Comparison of ENCODE assay signal across 16 cellular contexts in genomic region chr15:90588427-90588826, GRCh38. TPM values are rescaled to one million over a fixed set of nuclear protein-coding genes. Genes with fewer than 3 reads are reported as not detected.
DNase-seq lines count a peak whose midpoint lies in the region; FAIRE-seq and TF ChIP-seq lines count a peak whose summit lies in the region.
"Had no signal": no experiment of that assay in that cellular context is flagged by ENCODE, and none has a peak within 500 bp of the region (broad histone marks: within the 10 kb centered on the region; RNA-seq: fewer than 3 reads in every experiment).

No MANE protein-coding gene starts in this region.

- intact Hi-C loops in activated naive CD4-positive, alpha-beta T cell treated with anti-CD3 and anti-CD28 coated beads for 36 hours (cut with micrococcal nuclease): no loop called here
- intact Hi-C loops in OCI-LY7 (cut with micrococcal nuclease; ENCODE audit: unreplicated experiment): no loop called here

- H3K27me3 Mint-ChIP-seq in activated naive CD4-positive, alpha-beta T cell treated with anti-CD3 and anti-CD28 coated beads for 36 hours (ENCODE audit: low read depth): no peaks in the 10 kb centered on the region
- H3K27me3 Mint-ChIP-seq: activated B cell treated with CpG ODN at 0.5 μM for 24 hours had no signal

- H3K36me3 ChIP-seq in H1 (ENCODE audit: control insufficient read depth in 2 of 4, insufficient read depth in 4 of 4, low read length in 3 of 4): no peaks in the 10 kb centered on the region
- no peaks in the 10 kb centered on the region for H3K36me3 ChIP-seq in OCI-LY7 (ENCODE audit: insufficient read depth, low read length)
- H3K36me3 ChIP-seq: HAP-1, lower lobe of right lung, neural progenitor cell had no signal

- H3K9me3 Mint-ChIP-seq in activated naive CD4-positive, alpha-beta T cell treated with anti-CD3 and anti-CD28 coated beads for 36 hours: no peaks in the 10 kb centered on the region
- H3K9me3 Mint-ChIP-seq: activated B cell treated with CpG ODN at 0.5 μM for 24 hours, neural progenitor cell had no signal

- H2BK5ac ChIP-seq in H1 (ENCODE audit: low read depth, low read length): no peak overlapping the region

- H4K20me1 ChIP-seq in H1 (replicated peaks in 1 of 2; ENCODE audit: control insufficient read depth in 1 of 2, insufficient read depth in 2 of 2, low read length in 2 of 2) (no peaks in the 10 kb centered on the region), OCI-LY7 (ENCODE audit: insufficient read depth, low read length) (no peaks in the 10 kb centered on the region)

- H3K4me1 ChIP-seq in H1 (replicated peaks in 1 of 4; ENCODE audit: control insufficient read depth in 3 of 4, insufficient read depth in 4 of 4, low read length in 3 of 4): peaks cover 0 to 4% (median 2%) of the 10 kb centered on the region in 4 experiments; a peak in 6 of 7 replicates
- H3K4me1 ChIP-seq in OCI-LY7 (ENCODE audit: insufficient read depth, low read length, poor library complexity, severe bottlenecking): peaks cover 23% of the 10 kb centered on the region

- H3K18ac ChIP-seq in H1 (ENCODE audit: extremely low read depth, low read length): no peak overlapping the region

- H3K23ac ChIP-seq in H1 (ENCODE audit: insufficient read length): no peak overlapping the region

- POLR2A ChIA-PET in H1 (lab: Charles Lee; ENCODE audit: partially characterized antibody): no interaction called here
- POLR2A ChIA-PET in OCI-LY7 (lab: Charles Lee): no interaction called here

- H3K79me2 ChIP-seq in H1 (ENCODE audit: control insufficient read depth in 1 of 2, insufficient read depth in 2 of 2, low read length in 2 of 2) (no peaks in the 10 kb centered on the region), OCI-LY7 (ENCODE audit: insufficient read depth, low read depth, low read length) (no peaks in the 10 kb centered on the region)

- no peak for FAIRE-seq in H1 (lab: Jason Lieb, UNC)

- H3K27ac Mint-ChIP-seq in activated naive CD4-positive, alpha-beta T cell treated with anti-CD3 and anti-CD28 coated beads for 36 hours: peak overlapping the region; percentile 20
- H3K27ac Mint-ChIP-seq: activated B cell treated with CpG ODN at 0.5 μM for 24 hours, neural progenitor cell had no signal

- H4K8ac ChIP-seq in H1 (ENCODE audit: extremely low read depth, insufficient read depth, low read length): no peak overlapping the region

- H3K27ac ChIP-seq in H1 (ENCODE audit: low read depth, low read length) (no peak overlapping the region), OCI-LY7 (ENCODE audit: low read depth, low read length, poor library complexity, severe bottlenecking) (no peak overlapping the region)
- H3K27ac ChIP-seq: lower lobe of right lung, neural progenitor cell had no signal

- no peak overlapping the region for H2BK15ac ChIP-seq in H1 (ENCODE audit: low read length)

- TF ChIP-seq CTCF in H1 (IDR thresholded peaks at IDR 0.05; ENCODE audit: control extremely low read depth in 1 of 3, insufficient read depth in 1 of 3, low read depth in 1 of 3, low read length in 3 of 3): no peak
- no peak for TF ChIP-seq CTCF in OCI-LY7 (conservative IDR thresholded peaks at IDR 0.05; ENCODE audit: low read length)

- TF ChIP-seq RAD21 in H1 (IDR thresholded peaks at IDR 0.05 in 1 of 2, conservative IDR thresholded peaks at IDR 0.05 in 1 of 2; ENCODE audit: low read depth in 2 of 2, low read length in 2 of 2): no peak

- H2BK120ac ChIP-seq in H1 (replicated peaks; ENCODE audit: low read depth, low read length): no peak overlapping the region

- H3K9me3 ChIP-seq in H1 (ENCODE audit: insufficient read depth in 2 of 2, low read depth in 1 of 2, low read length in 1 of 2): no peaks in the 10 kb centered on the region
- no peaks in the 10 kb centered on the region for H3K9me3 ChIP-seq in OCI-LY7 (ENCODE audit: low read length)
- H3K9me3 ChIP-seq: HAP-1, lower lobe of right lung had no signal

- no peak overlapping the region for H4K5ac ChIP-seq in H1 (ENCODE audit: insufficient read length, low read depth, low read length)

- H3K4me2 ChIP-seq in H1 (ENCODE audit: insufficient read depth in 1 of 2, low read depth in 2 of 2, low read length in 2 of 2) (no peak overlapping the region), OCI-LY7 (ENCODE audit: low read length) (no peak overlapping the region)
- H3K4me2 ChIP-seq: neural progenitor cell had no signal

- peaks cover 5% of the 10 kb centered on the region for H3K36me3 Mint-ChIP-seq in activated naive CD4-positive, alpha-beta T cell treated with anti-CD3 and anti-CD28 coated beads for 36 hours (ENCODE audit: low read depth)

- H2AFZ ChIP-seq in H1 (ENCODE audit: low read length) (no peak overlapping the region), OCI-LY7 (ENCODE audit: low read length) (no peak overlapping the region)
- H2AFZ ChIP-seq: neural progenitor cell had no signal

- H3K23me2 ChIP-seq in H1 (ENCODE audit: low read depth, low read length): no peaks in the 10 kb centered on the region

- no peak for DNase-seq in activated naive CD4-positive, alpha-beta T cell treated with anti-CD3 and anti-CD28 coated beads for 36 hours
- DNase-seq in activated naive CD4-positive, alpha-beta T cell treated with anti-CD3 and anti-CD28 coated beads, Interleukin-2, amount 50 U/mL, for 16 hours: no peak
- peak; percentile 70 for DNase-seq in RPMI7951 (ENCODE audit: low read depth)
- DNase-seq in H1 (ENCODE audit: low read depth in 1 of 2, low spot score in 2 of 2): no peak
- DNase-seq in superior temporal gyrus (ENCODE audit: extremely low spot score): peak; percentile 63
- DNase-seq in stimulated activated CD4-positive, alpha-beta T cell treated with anti-CD3 and anti-CD28 coated beads, Interleukin-1b, Interleukin-23, amount 100 ng/mL, for 48 hours: no peak
- no peak for DNase-seq in activated CD4-positive, CD25-positive, alpha-beta regulatory T cell treated with anti-CD3 and anti-CD28 coated beads, Interleukin-2, amount 50 U/mL, for 72 hours
- no peak for DNase-seq in OCI-LY7 (ENCODE audit: low spot score)
- DNase-seq: activated B cell treated with CpG ODN at 0.5 μM for 24 hours; foreskin fibroblast; Karpas-422; lower lobe of right lung; NCI-H1417 treated with DMSO at 0.1 percent for 48 hours; stimulated activated naive CD4-positive, alpha-beta T cell treated with Interleukin-2 at 50 U/mL for 16 hours had no signal

- 87% methylated on average over 5 of the region's 5 CpGs; no CpG with 5 or more reads in 1 of the 2 experiments for WGBS in H1 (ENCODE audit: extremely low coverage in 1 of 2, insufficient coverage in 1 of 2, insufficient read length in 1 of 2, insufficient replicate concordance in 2 of 2, low coverage in 1 of 2, low lambda C conversion rate in 2 of 2, missing lambda C conversion rate in 1 of 2), 2 experiments

- H3K4me3 Mint-ChIP-seq in activated naive CD4-positive, alpha-beta T cell treated with anti-CD3 and anti-CD28 coated beads for 36 hours: no peak overlapping the region
- H3K4me3 Mint-ChIP-seq: activated B cell treated with CpG ODN at 0.5 μM for 24 hours, neural progenitor cell had no signal

- no peak for TF ChIP-seq EP300 in H1 (IDR thresholded peaks at IDR 0.05; ENCODE audit: borderline replicate concordance in 1 of 2, low read depth in 2 of 2, low read length in 2 of 2)

- BruUV-seq in OCI-LY7 (replicated peaks; lab: Mats Ljungman, UMichigan): no TSS peak

- no peak overlapping the region for H4K91ac ChIP-seq in H1 (replicated peaks; ENCODE audit: insufficient read length, low read length)

- no peak overlapping the region for H3K14ac ChIP-seq in H1 (ENCODE audit: insufficient read length)

- no peak for TF ChIP-seq POLR2A in H1 (IDR thresholded peaks at IDR 0.05; ENCODE audit: control extremely low read depth in 1 of 2, low read depth in 2 of 2, low read length in 2 of 2)

- no peaks in the 10 kb centered on the region for H3K9me2 ChIP-seq in OCI-LY7 (ENCODE audit: insufficient read depth, low read length)

- H3K56ac ChIP-seq in H1 (replicated peaks; ENCODE audit: insufficient read length, low read depth, low read length): no peak overlapping the region

- H3K4ac ChIP-seq in H1 (replicated peaks; ENCODE audit: insufficient read length, low read depth, low read length): no peak overlapping the region

- peaks cover 0 to 3% (median 2%) of the 10 kb centered on the region in 4 experiments; a peak in 3 of 7 replicates for H3K27me3 ChIP-seq in H1 (replicated peaks in 1 of 4; ENCODE audit: control insufficient read depth in 3 of 4, extremely low read depth in 1 of 4, insufficient read depth in 3 of 4, low read length in 3 of 4)
- H3K27me3 ChIP-seq: neural progenitor cell had no signal

- H3K4me3 ChIP-seq in H1 (ENCODE audit: extremely low read depth in 1 of 4, insufficient read depth in 2 of 4, low read depth in 3 of 4, low read length in 4 of 4): no peak overlapping the region
- no peak overlapping the region for H3K4me3 ChIP-seq in OCI-LY7 (ENCODE audit: low read depth, low read length, poor library complexity, severe bottlenecking)
- H3K4me3 ChIP-seq: HAP-1, lower lobe of right lung, neural progenitor cell had no signal

- CTCF ChIA-PET in activated naive CD4-positive, alpha-beta T cell treated with anti-CD3 and anti-CD28 coated beads for 36 hours (lab: Charles Lee): interaction anchor here (0.6 kb wide), 1 partner anchor 30 kb away, joined by 3 read pairs; no protein-coding TSS in a partner anchor
- CTCF ChIA-PET in H1 (lab: Charles Lee; ENCODE audit: partially characterized antibody): interaction anchor here (1.8 to 5.6 kb wide), 2 partner anchors 10 to 11 kb away, joined by 4 to 22 read pairs; no protein-coding TSS in a partner anchor
- CTCF ChIA-PET in OCI-LY7 (lab: Charles Lee; ENCODE audit: unreplicated experiment): no interaction called here

- no peak overlapping the region for H2BK12ac ChIP-seq in H1 (ENCODE audit: low read depth, low read length)

- H2BK20ac ChIP-seq in H1 (ENCODE audit: low read length): no peak overlapping the region

- H2AK5ac ChIP-seq in H1 (ENCODE audit: low read depth, low read length): no peak overlapping the region

- H3K9ac ChIP-seq in H1 (replicated peaks in 1 of 4; ENCODE audit: extremely low read depth in 1 of 4, low read depth in 3 of 4, low read length in 3 of 4): no peak overlapping the region; a peak in 1 of 7 replicates
- H3K9ac ChIP-seq: neural progenitor cell had no signal

- H3K79me1 ChIP-seq in H1 (ENCODE audit: low read depth, low read length): no peaks in the 10 kb centered on the region

- peaks cover 58% of the 10 kb centered on the region for H3K4me1 Mint-ChIP-seq in activated naive CD4-positive, alpha-beta T cell treated with anti-CD3 and anti-CD28 coated beads for 36 hours (ENCODE audit: low read depth)

RNA-seq across cellular contexts. Expression of gene CRTC3, which starts 58.7 kb away (rescaled TPM):
- 10 to 100 TPM; 40.6 to 42.7 TPM for total RNA-seq in activated naive CD4-positive, alpha-beta T cell treated with anti-CD3 and anti-CD28 coated beads for 36 hours
- total RNA-seq in RPMI7951 (2014; rRNA removed; shearing (Covaris generic)): 10.5 and 10.7 TPM in 2 replicates
- 5.0 and 5.1 TPM in 2 replicates for total RNA-seq in H1 (2021; fragmentation: NEBNext Ultra II Directional; extraction: Animal tissue kit (Norgen Biotek cat#: 25700))
- 5.1 and 5.3 TPM in 2 replicates for polyA plus RNA-seq in H1 (2011; rRNA removed)
- 3.0 TPM for polyA plus RNA-seq in H1 (2011; cell fraction: cytosol; rRNA removed)
- polyA plus RNA-seq in H1 (2011; cell fraction: nucleus; rRNA removed): 5.1 TPM
- polyA plus RNA-seq in H1 (2012, experiment 1 of 2): 4.2 to 5.4 TPM (median 4.9 TPM) in 4 replicates
- polyA plus RNA-seq in H1 (2012, experiment 2 of 2): 3.0 TPM
- polyA plus RNA-seq in H1 (2013, experiment 1 of 2): 2.2 TPM
- polyA plus RNA-seq in H1 (2013, experiment 2 of 2): 2.0 TPM
- 6.2 and 6.9 TPM in 2 replicates for polyA minus RNA-seq in H1 (2011; rRNA and poly(A)+ RNA removed)
- polyA minus RNA-seq in H1 (2011; cell fraction: cytosol; rRNA and poly(A)+ RNA removed): 3.7 TPM
- 6.4 TPM for polyA minus RNA-seq in H1 (2011; cell fraction: nucleus; rRNA and poly(A)+ RNA removed)
- 5.6 and 8.9 TPM in 2 replicates for total RNA-seq in OCI-LY7 (2014; rRNA removed; shearing (Covaris generic))
- 12.4 and 14.7 TPM in 2 replicates for total RNA-seq in OCI-LY7 (2022)

Comparison
In these comparisons a context has a peak if more than half of its experiments do, and no peak if none do; other contexts are left out.
1. DNase-seq: peak in RPMI7951 (single experiment) and superior temporal gyrus (single experiment); none in activated naive CD4-positive, alpha-beta T cell treated with anti-CD3 and anti-CD28 coated beads for 36 hours (single experiment), activated naive CD4-positive, alpha-beta T cell treated with anti-CD3 and anti-CD28 coated beads, Interleukin-2, amount 50 U/mL, for 16 hours (single experiment), H1 (0 of 2), stimulated activated CD4-positive, alpha-beta T cell treated with anti-CD3 and anti-CD28 coated beads, Interleukin-1b, Interleukin-23, amount 100 ng/mL, for 48 hours (single experiment), activated CD4-positive, CD25-positive, alpha-beta regulatory T cell treated with anti-CD3 and anti-CD28 coated beads, Interleukin-2, amount 50 U/mL, for 72 hours (single experiment) and OCI-LY7 (single experiment).